ENCODE assay signal across 29 cellular contexts in the genomic region with DNA sequence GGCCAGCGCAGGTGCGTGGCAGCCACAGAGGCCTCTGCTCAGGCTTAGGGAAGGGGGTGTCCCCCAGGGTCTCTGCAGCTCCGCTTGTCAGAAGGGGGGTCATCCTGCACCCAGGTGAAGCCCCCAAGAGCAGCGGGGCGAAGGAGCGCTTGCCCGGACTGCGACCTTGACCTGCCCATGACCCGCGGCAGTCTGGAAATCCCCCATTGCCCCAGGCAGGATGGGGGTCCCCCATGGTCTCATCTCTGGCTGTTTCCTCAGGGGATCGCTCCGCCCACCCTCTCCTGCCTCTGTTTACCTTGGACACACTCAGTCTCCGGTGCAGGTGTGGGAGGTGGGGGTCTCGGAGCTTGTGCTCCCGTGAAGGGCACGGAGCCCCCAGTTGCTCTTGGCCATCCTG.
"Had no signal": no experiment of that assay in that cellular context is flagged by ENCODE, and none has a peak within 500 bp of the region (broad histone marks: within the 10 kb centered on the region; RNA-seq: fewer than 3 reads in every experiment).

No MANE protein-coding gene starts in this region.

- H2AFZ ChIP-seq: parathyroid adenoma had no signal

- H3K4me3 ChIP-seq: left lung, lower lobe of right lung, psoas muscle, right lobe of liver, smooth muscle cell, stomach, testis, thyroid gland, transverse colon, upper lobe of left lung, vagina had no signal

- DNase-seq: hypothalamus; immature natural killer cell; kidney; left colon; lower lobe of right lung; mammary epithelial cell; mesenchymal stem cell; naive B cell; occipital lobe; psoas muscle; right lobe of liver; stimulated activated CD4-positive, alpha-beta T cell treated with anti-CD3 and anti-CD28 coated beads, Interleukin-1b, Interleukin-23, amount 100 ng/mL, for 48 hours; stimulated activated CD4-positive, alpha-beta T cell treated with anti-CD3 and anti-CD28 coated beads, Interleukin-2, amount 100 ng/mL, for 48 hours; stimulated activated CD4-positive, alpha-beta T cell treated with anti-CD3 and anti-CD28 coated beads, Interleukin-4, amount 100 ng/mL, for 4 hours; stimulated activated CD8-positive, alpha-beta memory T cell treated with anti-CD3 and anti-CD28 coated beads, Interleukin-4, amount 100 ng/mL, for 48 hours; stimulated activated naive CD8-positive, alpha-beta T cell treated with anti-CD3 and anti-CD28 coated beads, Interleukin-15, Interleukin-2, amounts not matched to agents 100 U/mL and 50 U/mL, for 24 hours; stomach; testis; thyroid gland; transverse colon had no signal

- H3K9me3 ChIP-seq: left lung, lower lobe of right lung, neutrophil, psoas muscle, right lobe of liver, stomach, testis, thyroid gland, transverse colon, upper lobe of left lung, vagina had no signal

- H3K27ac ChIP-seq: left lung, lower lobe of right lung, neutrophil, parathyroid adenoma, psoas muscle, right lobe of liver, stomach, testis, thyroid gland, transverse colon, upper lobe of left lung, vagina had no signal

- H3K9ac ChIP-seq: parathyroid adenoma had no signal

- H3K4me3 Mint-ChIP-seq: immature natural killer cell; natural killer cell treated with Interleukin-12 subunit alpha and Interleukin-12 subunit beta and Interleukin-15 and Interleukin-18, amount 100 ng/mL, for 72 hours; neural crest cell; stimulated activated memory B cell treated with anti-CD40 and anti-IgM and Interleukin-4, amounts not matched to agents 10 μg/mL and 1 μg/mL and 100 μg/mL, for 72 hours had no signal

- H3K36me3 Mint-ChIP-seq: natural killer cell treated with Interleukin-12 subunit alpha and Interleukin-12 subunit beta and Interleukin-15 and Interleukin-18, amount 100 ng/mL, for 72 hours had no signal

- H3K27me3 Mint-ChIP-seq: naive B cell; natural killer cell treated with Interleukin-12 subunit alpha and Interleukin-12 subunit beta and Interleukin-15 and Interleukin-18, amount 100 ng/mL, for 72 hours; stimulated activated memory B cell treated with anti-CD40 and anti-IgM and Interleukin-4, amounts not matched to agents 10 μg/mL and 1 μg/mL and 100 μg/mL, for 72 hours had no signal

- H3K4me2 ChIP-seq: smooth muscle cell had no signal

- H3K27me3 ChIP-seq: left lung, neutrophil, right lobe of liver, stomach, testis, thyroid gland, transverse colon, upper lobe of left lung, vagina had no signal

- ATAC-seq: left colon; left lung; lower lobe of right lung; natural killer cell treated with Interleukin-12 subunit alpha and Interleukin-12 subunit beta and Interleukin-15 and Interleukin-18, amount 100 ng/mL, for 72 hours; psoas muscle; right lobe of liver; stimulated activated memory B cell treated with anti-CD40 and anti-IgM and Interleukin-4, amounts not matched to agents 10 μg/mL and 1 μg/mL and 100 μg/mL, for 72 hours; stimulated activated naive CD8-positive, alpha-beta T cell treated with anti-CD3 and anti-CD28 coated beads, Interleukin-15, Interleukin-2, amounts not matched to agents 100 U/mL and 50 U/mL, for 24 hours had no signal

- H3K27ac Mint-ChIP-seq: immature natural killer cell; natural killer cell treated with Interleukin-12 subunit alpha and Interleukin-12 subunit beta and Interleukin-15 and Interleukin-18, amount 100 ng/mL, for 72 hours; stimulated activated memory B cell treated with anti-CD40 and anti-IgM and Interleukin-4, amounts not matched to agents 10 μg/mL and 1 μg/mL and 100 μg/mL, for 72 hours had no signal

- H3K9me3 Mint-ChIP-seq: immature natural killer cell; naive B cell; natural killer cell treated with Interleukin-12 subunit alpha and Interleukin-12 subunit beta and Interleukin-15 and Interleukin-18, amount 100 ng/mL, for 72 hours; neural crest cell; stimulated activated memory B cell treated with anti-CD40 and anti-IgM and Interleukin-4, amounts not matched to agents 10 μg/mL and 1 μg/mL and 100 μg/mL, for 72 hours had no signal

- H3K36me3 ChIP-seq: transverse colon had no signal
